20 cellular contexts compared by ENCODE assay signal in genomic region chr11:115054541-115055538, GRCh38.
DNase-seq lines count a peak whose midpoint lies in the region; ATAC-seq and FAIRE-seq lines count a peak whose summit lies in the region.
"Had no signal": no experiment of that assay in that cellular context is flagged by ENCODE, and none has a peak within 500 bp of the region (broad histone marks: within the 10 kb centered on the region; RNA-seq: fewer than 3 reads in every experiment).

No MANE protein-coding gene starts in this region.

- H3K4me3 ChIP-seq in NT2/D1 (ENCODE audit: insufficient read length, low read depth): no peak overlapping the region
- H3K4me3 ChIP-seq: neural progenitor cell, tibial nerve had no signal

- in situ Hi-C loops in G401 (cut with HindIII; ENCODE audit: low sequenced_read_pairs): no loop called here

- H3K4me1 ChIP-seq in NT2/D1 (ENCODE audit: insufficient read depth, insufficient read length): no peaks in the 10 kb centered on the region
- H3K4me1 ChIP-seq: tibial nerve had no signal

- peak; percentile 16 for DNase-seq in G401 (ENCODE audit: low spot score)
- DNase-seq in NCI-H146 (lab: John Stamatoyannopoulos, UW): peak; percentile 73
- DNase-seq in NT2/D1 (ENCODE audit: low read depth, low spot score): peak; percentile 40
- DNase-seq in left kidney (ENCODE audit: low read depth, low spot score): peak; percentile 56
- no peak for DNase-seq in HTR-8/SVneo (ENCODE audit: insufficient read length, low spot score)
- no peak for DNase-seq in dedifferentiated amniotic fluid mesenchymal stem cell (ENCODE audit: extremely low spot score)
- DNase-seq: activated naive CD8-positive, alpha-beta T cell treated with anti-CD3 and anti-CD28 coated beads, Interleukin-2, amount 50 U/mL, for 24 hours; AML-193; Calu3; central memory CD4-positive, alpha-beta T cell; effector CD8-positive, alpha-beta T cell; KBM-7; NCI-H1436; stimulated activated naive CD4-positive, alpha-beta T cell; T-helper 1 cell had no signal

- FAIRE-seq in HTR-8/SVneo (lab: Jason Lieb, UNC): no peak
- FAIRE-seq: H54 had no signal

- H3K36me3 ChIP-seq in NT2/D1 (ENCODE audit: insufficient read depth, insufficient read length, low read length): no peaks in the 10 kb centered on the region
- H3K36me3 ChIP-seq: neural progenitor cell, tibial nerve had no signal

- no peak overlapping the region for H3K9ac ChIP-seq in NT2/D1 (ENCODE audit: insufficient read length, low read depth)
- H3K9ac ChIP-seq: neural progenitor cell had no signal

- ATAC-seq in HG03095 (IDR thresholded peaks at IDR 0.05; ENCODE audit: unreplicated experiment) (no peak), HG03097 (IDR thresholded peaks at IDR 0.05; ENCODE audit: low FRiP score, unreplicated experiment) (no peak)
- ATAC-seq: activated naive CD8-positive, alpha-beta T cell treated with anti-CD3 and anti-CD28 coated beads, Interleukin-2, amount 50 U/mL, for 24 hours had no signal

- no peaks in the 10 kb centered on the region for H3K27me3 ChIP-seq in NT2/D1 (ENCODE audit: insufficient read depth, insufficient read length)
- H3K27me3 ChIP-seq: neural progenitor cell, tibial nerve had no signal

- no peaks in the 10 kb centered on the region for H3K9me3 ChIP-seq in NT2/D1 (ENCODE audit: insufficient read depth, low read length)

Comparison
In these comparisons a context has a peak if more than half of its experiments do, and no peak if none do; other contexts are left out.
1. DNase-seq: peak in G401 (single experiment), NCI-H146 (single experiment), NT2/D1 (single experiment) and left kidney (single experiment); none in HTR-8/SVneo (single experiment) and dedifferentiated amniotic fluid mesenchymal stem cell (single experiment).